12 cellular contexts compared by ENCODE assay signal in the genomic region with DNA sequence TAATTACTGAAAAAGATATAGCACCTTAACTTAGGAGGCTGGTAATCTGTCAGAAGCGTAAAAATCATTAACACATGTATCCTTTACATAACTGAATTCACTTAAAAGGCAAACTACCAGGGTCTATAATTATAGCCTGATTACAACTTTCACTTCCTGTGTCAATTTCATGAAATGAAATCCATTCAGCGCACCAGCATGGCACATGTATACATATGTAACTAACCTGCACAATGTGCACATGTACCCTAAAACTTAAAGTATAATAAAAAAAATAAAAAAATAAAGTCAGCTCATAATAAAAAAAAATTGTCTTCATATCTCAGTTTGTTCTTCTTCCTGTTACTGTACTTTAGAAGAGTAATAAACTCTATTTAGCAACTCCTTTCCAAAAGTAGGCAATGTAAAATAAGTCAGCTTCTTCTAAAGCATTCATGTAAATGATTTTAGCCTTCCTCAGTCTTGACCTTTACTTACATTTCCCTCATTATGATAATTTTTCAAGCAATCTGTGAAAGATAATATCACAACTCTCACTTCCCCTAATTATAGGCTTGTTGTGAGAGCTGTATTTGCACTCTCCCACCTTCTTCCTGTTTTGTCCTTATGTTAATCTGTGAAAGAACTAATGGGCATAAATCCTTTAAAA. TPM values are rescaled to one million over a fixed set of nuclear protein-coding genes. Genes with fewer than 3 reads are reported as not detected.
DNase-seq lines count a peak whose midpoint lies in the region; ATAC-seq and TF ChIP-seq lines count a peak whose summit lies in the region.
"Had no signal": no experiment of that assay in that cellular context is flagged by ENCODE, and none has a peak within 500 bp of the region (broad histone marks: within the 10 kb centered on the region; RNA-seq: fewer than 3 reads in every experiment).

No MANE protein-coding gene starts in this region.

- no peak for DNase-seq in activated CD4-positive, alpha-beta T cell treated with anti-CD3 and anti-CD28 coated beads for 36 hours
- DNase-seq in effector CD4-positive, alpha-beta T cell, result no peak
- DNase-seq in heart right ventricle, result no peak
- no peak for DNase-seq in WERI-Rb-1
- DNase-seq: uterus had no signal

- peak overlapping the region; percentile 16 for H3K27ac Mint-ChIP-seq in dendritic cell treated with granulocyte-macrophage colony-stimulating factor and Interleukin-4, amounts not matched to agents 40 ng/mL and 50 ng/mL, for 4 days
- H3K27ac Mint-ChIP-seq in activated CD4-positive, alpha-beta T cell treated with anti-CD3 and anti-CD28 coated beads for 36 hours, result no peak overlapping the region
- H3K27ac Mint-ChIP-seq: activated naive CD8-positive, alpha-beta T cell; mesothelial cell of epicardium had no signal

- H3K36me3 ChIP-seq in heart right ventricle (no peaks in the 10 kb centered on the region), WERI-Rb-1 (no peaks in the 10 kb centered on the region)
- H3K36me3 ChIP-seq: uterus had no signal

- no peaks in the 10 kb centered on the region for H3K36me3 Mint-ChIP-seq in dendritic cell treated with granulocyte-macrophage colony-stimulating factor and Interleukin-4, amounts not matched to agents 40 ng/mL and 50 ng/mL, for 4 days (ENCODE audit: low read depth)
- H3K36me3 Mint-ChIP-seq in activated CD4-positive, alpha-beta T cell treated with anti-CD3 and anti-CD28 coated beads for 36 hours (ENCODE audit: low read depth), result no peaks in the 10 kb centered on the region

- H3K4me3 ChIP-seq in heart right ventricle (no peak overlapping the region), WERI-Rb-1 (ENCODE audit: low read depth, low read length) (no peak overlapping the region)
- H3K4me3 ChIP-seq: K562, uterus had no signal

- H3K9me3 ChIP-seq in heart right ventricle, result peaks cover 0 to 12% (median 0%) of the 10 kb centered on the region in 11 donors
- H3K9me3 ChIP-seq in WERI-Rb-1 (ENCODE audit: severe bottlenecking), result no peaks in the 10 kb centered on the region
- H3K9me3 ChIP-seq: uterus had no signal

- 74 to 77% methylated on average over 2 of the region's 2 CpGs for WGBS in heart right ventricle, 2 donors

- no peak for TF ChIP-seq CTCF in heart right ventricle (IDR thresholded peaks at IDR 0.05)
- no peak for TF ChIP-seq CTCF in WERI-Rb-1 (IDR thresholded peaks at IDR 0.05; ENCODE audit: low read depth, low read length)

- intact Hi-C loops in dendritic cell treated with granulocyte-macrophage colony-stimulating factor and Interleukin-4, amounts not matched to agents 40 ng/mL and 50 ng/mL, for 4 days (cut with micrococcal nuclease), result no loop called here
- intact Hi-C loops in activated CD4-positive, alpha-beta T cell treated with anti-CD3 and anti-CD28 coated beads for 36 hours (cut with DNase I, micrococcal nuclease), result no loop called here
- intact Hi-C loops in heart right ventricle (cut with DNase I), result no loop called here

- CTCF ChIA-PET in activated CD4-positive, alpha-beta T cell treated with anti-CD3 and anti-CD28 coated beads for 36 hours (lab: Charles Lee), result interaction anchor here (0.9 to 1.3 kb wide), 3 partner anchors 35 to 77 kb away, joined by 3 to 5 read pairs (median 4); no protein-coding TSS in a partner anchor

- ATAC-seq in GM18870 (IDR thresholded peaks at IDR 0.05; ENCODE audit: unreplicated experiment) (peak; percentile 97), HG02588 (IDR thresholded peaks at IDR 0.05; ENCODE audit: unreplicated experiment) (peak; percentile 92), HG03558 (IDR thresholded peaks at IDR 0.05; ENCODE audit: extremely low read depth, unreplicated experiment) (peak; percentile 90), heart right ventricle (no peak)
- ATAC-seq in activated CD4-positive, alpha-beta T cell treated with anti-CD3 and anti-CD28 coated beads for 36 hours, result no peak
- ATAC-seq: K562 had no signal

- no peak overlapping the region for H3K27ac ChIP-seq in heart right ventricle
- H3K27ac ChIP-seq in WERI-Rb-1, result no peak overlapping the region
- H3K27ac ChIP-seq: uterus had no signal

- H3K27me3 ChIP-seq in heart right ventricle, result peaks cover 0 to 4% (median 0%) of the 10 kb centered on the region in 7 donors
- no peaks in the 10 kb centered on the region for H3K27me3 ChIP-seq in WERI-Rb-1 (ENCODE audit: insufficient read depth, low read depth, severe bottlenecking)
- H3K27me3 ChIP-seq: uterus had no signal

- no peaks in the 10 kb centered on the region for H3K4me1 ChIP-seq in heart right ventricle
- H3K4me1 ChIP-seq: uterus had no signal

- peaks cover 11% of the 10 kb centered on the region for H3K27me3 Mint-ChIP-seq in dendritic cell treated with granulocyte-macrophage colony-stimulating factor and Interleukin-4, amounts not matched to agents 40 ng/mL and 50 ng/mL, for 4 days
- peaks cover 8% of the 10 kb centered on the region for H3K27me3 Mint-ChIP-seq in activated CD4-positive, alpha-beta T cell treated with anti-CD3 and anti-CD28 coated beads for 36 hours

- peaks cover 11% of the 10 kb centered on the region for H3K4me1 Mint-ChIP-seq in dendritic cell treated with granulocyte-macrophage colony-stimulating factor and Interleukin-4, amounts not matched to agents 40 ng/mL and 50 ng/mL, for 4 days (ENCODE audit: low read depth)
- H3K4me1 Mint-ChIP-seq in activated CD4-positive, alpha-beta T cell treated with anti-CD3 and anti-CD28 coated beads for 36 hours, result no peaks in the 10 kb centered on the region

- no peaks in the 10 kb centered on the region for H3K9me3 Mint-ChIP-seq in dendritic cell treated with granulocyte-macrophage colony-stimulating factor and Interleukin-4, amounts not matched to agents 40 ng/mL and 50 ng/mL, for 4 days
- no peaks in the 10 kb centered on the region for H3K9me3 Mint-ChIP-seq in activated CD4-positive, alpha-beta T cell treated with anti-CD3 and anti-CD28 coated beads for 36 hours (ENCODE audit: low read depth)

- no peak overlapping the region for H3K4me3 Mint-ChIP-seq in dendritic cell treated with granulocyte-macrophage colony-stimulating factor and Interleukin-4, amounts not matched to agents 40 ng/mL and 50 ng/mL, for 4 days
- no peak overlapping the region for H3K4me3 Mint-ChIP-seq in activated CD4-positive, alpha-beta T cell treated with anti-CD3 and anti-CD28 coated beads for 36 hours
- H3K4me3 Mint-ChIP-seq: activated naive CD8-positive, alpha-beta T cell; mesothelial cell of epicardium had no signal

- POLR2A ChIA-PET in activated CD4-positive, alpha-beta T cell treated with anti-CD3 and anti-CD28 coated beads for 36 hours (lab: Charles Lee), result no interaction called here

RNA-seq across cellular contexts. Expression of a gene that starts 50.1 kb away (rescaled TPM):
- total RNA-seq in activated CD4-positive, alpha-beta T cell treated with anti-CD3 and anti-CD28 coated beads for 36 hours, result 1 to 10 TPM; 8.3 to 9.2 TPM
- 10 to 100 TPM in 1 of 10 donors, 1 to 10 TPM in 9; 2.4 to 11.4 (median 6.3) TPM for total RNA-seq in heart right ventricle
- 1 to 10 TPM; 1.2 to 1.4 TPM for polyA plus RNA-seq in heart right ventricle

Comparison
In these comparisons a context has a peak if more than half of its experiments do, and no peak if none do; other contexts are left out.
1. ATAC-seq: peak in GM18870 (single experiment), HG02588 (single experiment) and HG03558 (single experiment); none in activated CD4-positive, alpha-beta T cell treated with anti-CD3 and anti-CD28 coated beads for 36 hours (single experiment) and heart right ventricle (0 of 8).